8 cellular contexts compared by ENCODE assay signal in the genomic region with DNA sequence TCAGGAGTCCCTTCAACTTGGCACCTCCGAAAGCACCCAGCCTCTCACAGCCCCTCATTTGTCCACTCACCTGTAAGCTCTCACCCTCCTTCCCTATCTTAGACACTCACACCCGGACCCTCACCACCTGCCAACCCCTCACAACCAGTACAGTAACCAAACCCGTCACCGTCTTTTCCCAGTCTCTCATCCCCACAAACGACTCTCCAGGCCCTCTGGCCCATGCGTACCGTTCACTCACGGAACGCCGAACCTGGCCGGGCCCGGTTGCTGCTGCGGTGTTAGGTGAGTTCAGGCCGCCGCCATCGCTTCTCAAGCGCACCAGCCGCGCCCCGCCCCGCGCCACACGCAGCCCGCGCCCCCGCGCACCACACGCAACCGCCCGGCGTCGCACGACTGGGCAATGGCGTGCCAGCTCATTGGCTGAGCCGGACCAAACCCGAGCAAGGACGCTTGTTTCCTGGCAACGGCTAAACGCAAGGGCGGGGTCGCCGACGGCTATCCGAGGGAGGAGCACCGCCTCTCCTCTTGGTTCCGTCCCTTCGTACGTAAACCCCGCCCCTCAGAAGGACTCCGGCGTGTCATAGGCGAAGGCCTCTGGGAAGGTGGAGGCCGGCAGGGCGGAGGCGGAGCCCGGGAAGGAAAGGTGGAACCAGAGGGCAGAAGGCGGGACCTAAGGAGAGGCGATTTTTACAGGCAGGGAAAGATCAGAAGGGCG. TPM values are rescaled to one million over a fixed set of nuclear protein-coding genes. Genes with fewer than 3 reads are reported as not detected.
DNase-seq lines count a peak whose midpoint lies in the region; ATAC-seq, FAIRE-seq and TF ChIP-seq lines count a peak whose summit lies in the region.

Gene FHIP1B (minus strand): TSS at position 323 of the 718 bp plus-strand sequence. CDS start 10,120 bp downstream, outside the sequence.

- peak within 1 kb of the TSS; percentile 94 for H2AFZ ChIP-seq in OCI-LY3 (ENCODE audit: low read depth, low read length)
- peak within 1 kb of the TSS; percentile 99 for H2AFZ ChIP-seq in endothelial cell of umbilical vein (ENCODE audit: low read depth, low read length)

- peak within 1 kb of the TSS; percentile 95 for H3K4me3 Mint-ChIP-seq in Calu3 (ENCODE audit: low read depth, unreplicated experiment)

- dilution Hi-C loops in endothelial cell of umbilical vein (cut with MboI; ENCODE audit: extremely low pct_ligation_motif_present, low sequenced_read_pairs), result no loop called here

- CTCF ChIA-PET in Calu3 (lab: Charles Lee) (interaction anchor here (0.7 to 1.8 kb wide), 4 partner anchors 17 to 1186 kb away, joined by 3 to 8 read pairs (median 3); no protein-coding TSS in a partner anchor), endothelial cell of umbilical vein (lab: Charles Lee) (interaction anchor here (0.8 to 4.3 kb wide), 8 partner anchors 9 to 144 kb away, joined by 3 to 40 read pairs (median 4); partner anchors contain the start of gene CCKBR)

- H3K4me3 ChIP-seq in OCI-LY3 (ENCODE audit: low read length) (peak within 1 kb of the TSS; percentile 90), endothelial cell of umbilical vein (replicated peaks in 1 of 3; ENCODE audit: insufficient read depth in 1 of 3, low read depth in 1 of 3, low read length in 3 of 3) (peak within 1 kb of the TSS; percentile 69 to 90 (median 78))

- H3K27ac Mint-ChIP-seq in Calu3 (ENCODE audit: unreplicated experiment), result peak within 1 kb of the TSS; percentile 93

- H3K27me3 Mint-ChIP-seq in Calu3 (ENCODE audit: unreplicated experiment), result no peaks in the 10 kb centered on the region

- H3K36me3 Mint-ChIP-seq in Calu3 (ENCODE audit: insufficient read depth, unreplicated experiment), result peaks cover 23% of the 10 kb centered on the region

- ATAC-seq in GM21515 (IDR thresholded peaks at IDR 0.05; ENCODE audit: unreplicated experiment), result peak; percentile 96

- peak within 1 kb of the TSS; percentile 75 for H3K9ac ChIP-seq in OCI-LY3 (ENCODE audit: low read length)
- H3K9ac ChIP-seq in endothelial cell of umbilical vein (replicated peaks; ENCODE audit: extremely low read depth, insufficient read depth, low read length), result peak within 1 kb of the TSS; percentile 68

- no peaks in the 10 kb centered on the region for H3K9me3 Mint-ChIP-seq in Calu3 (ENCODE audit: low read depth, unreplicated experiment)

- no peak for TF ChIP-seq POLR2A in endothelial cell of umbilical vein (IDR thresholded peaks at IDR 0.05; ENCODE audit: low read depth, low read length)

- H3K4me2 ChIP-seq in OCI-LY3 (ENCODE audit: low read length) (peak within 1 kb of the TSS; percentile 89), endothelial cell of umbilical vein (ENCODE audit: insufficient read depth, low read length) (peak within 1 kb of the TSS; percentile 90)

- no peaks in the 10 kb centered on the region for H3K9me1 ChIP-seq in endothelial cell of umbilical vein (replicated peaks; ENCODE audit: control insufficient read depth, extremely low read depth, insufficient read depth, low read length)

- H3K4me1 ChIP-seq in OCI-LY3 (ENCODE audit: low read length) (peaks cover 6% of the 10 kb centered on the region), endothelial cell of umbilical vein (ENCODE audit: control insufficient read depth, extremely low read depth, insufficient read depth, low read length) (peaks cover 6% of the 10 kb centered on the region)

- peak; percentile 99 for FAIRE-seq in endothelial cell of umbilical vein (lab: Jason Lieb, UNC)

- peak; percentile 99 for DNase-seq in Calu3
- peak; percentile 92 for DNase-seq in HuH-7 (ENCODE audit: low spot score)
- DNase-seq in activated T-cell treated with anti-CD3 and anti-CD28 coated beads for 1 hour (ENCODE audit: low read depth), result peak; percentile 93
- DNase-seq in endothelial cell of umbilical vein (ENCODE audit: low read depth, low spot score), result peak; percentile 100
- peak; percentile 99 for DNase-seq in midbrain (lab: John Stamatoyannopoulos, UW)
- DNase-seq in stimulated activated CD8-positive, alpha-beta memory T cell treated with anti-CD3 and anti-CD28 coated beads, Interleukin-2, amount 100 ng/mL, for 48 hours (ENCODE audit: low read depth in 2 of 2), result peak; percentile 97 to 99

- H3K9me3 ChIP-seq in OCI-LY3 (ENCODE audit: insufficient read depth, low read length), result no peaks in the 10 kb centered on the region
- H3K9me3 ChIP-seq in endothelial cell of umbilical vein (replicated peaks; ENCODE audit: control insufficient read depth, insufficient read depth, low read length), result no peaks in the 10 kb centered on the region

- H3K27me3 ChIP-seq in OCI-LY3 (ENCODE audit: low read depth, low read length), result no peaks in the 10 kb centered on the region
- peaks cover 3 to 6% of the 10 kb centered on the region in 2 experiments for H3K27me3 ChIP-seq in endothelial cell of umbilical vein (ENCODE audit: control insufficient read depth in 2 of 2, insufficient read depth in 2 of 2, low read length in 2 of 2)

- H3K79me2 ChIP-seq in OCI-LY3 (ENCODE audit: low read length) (peaks cover 21% of the 10 kb centered on the region), endothelial cell of umbilical vein (ENCODE audit: control insufficient read depth, insufficient read depth, low read length) (peaks cover 28% of the 10 kb centered on the region)

- H3K4me1 Mint-ChIP-seq in Calu3 (ENCODE audit: low read depth, unreplicated experiment), result peaks cover 33% of the 10 kb centered on the region

- peak within 1 kb of the TSS; percentile 32 for H3K27ac ChIP-seq in OCI-LY3 (ENCODE audit: low read length)
- peak within 1 kb of the TSS; percentile 10 for H3K27ac ChIP-seq in endothelial cell of umbilical vein (ENCODE audit: insufficient read depth, low read depth, low read length)

- H3K36me3 ChIP-seq in OCI-LY3 (replicated peaks; ENCODE audit: low read depth, low read length), result no peaks in the 10 kb centered on the region
- H3K36me3 ChIP-seq in endothelial cell of umbilical vein (ENCODE audit: control insufficient read depth in 2 of 2, extremely low read depth in 1 of 2, insufficient read depth in 2 of 2, low read length in 2 of 2), result no peaks in the 10 kb centered on the region

- no peak for TF ChIP-seq CTCF in Calu3 (IDR thresholded peaks at IDR 0.05; ENCODE audit: unreplicated experiment)
- TF ChIP-seq CTCF in OCI-LY3 (IDR thresholded peaks at IDR 0.05; ENCODE audit: low read depth, low read length), result no peak
- TF ChIP-seq CTCF in endothelial cell of umbilical vein (IDR thresholded peaks at IDR 0.05; ENCODE audit: extremely low read depth in 1 of 2, insufficient read depth in 1 of 2, low read depth in 1 of 2, low read length in 2 of 2), result no peak

- intact Hi-C loops in Calu3 (cut with micrococcal nuclease; ENCODE audit: unreplicated experiment), result loop anchor here (2.0 kb wide), 1 partner anchor 86 kb away; the partner anchor contains the start of gene CAVIN3
- intact Hi-C loops in endothelial cell of umbilical vein (cut with micrococcal nuclease), result loop anchor here (1.0 to 10.0 kb wide), 7 partner anchors 15 to 1630 kb away; partner anchors contain the start of genes TRIM3, TRIM6 and TRIM68

- POLR2A ChIA-PET in endothelial cell of umbilical vein (lab: Charles Lee), result no interaction called here

- H4K20me1 ChIP-seq in OCI-LY3 (ENCODE audit: insufficient read depth, low read length) (0 out of 2 replicates have a peak, but pooled peaks cover 4% of the 10 kb centered on the region), endothelial cell of umbilical vein (replicated peaks; ENCODE audit: control insufficient read depth, extremely low read depth, insufficient read depth, low read length) (no peaks in the 10 kb centered on the region)

- no TSS peak for BruUV-seq in Calu3 (replicated peaks; lab: Mats Ljungman, UMichigan)
- BruUV-seq in endothelial cell of umbilical vein (replicated peaks; lab: Mats Ljungman, UMichigan), result no TSS peak

TF ChIP-seq in endothelial cell of umbilical vein, 7 proteins besides CTCF, POLR2A, EP300 and RAD21:
- TF ChIP-seq POLR2AphosphoS5 (IDR thresholded peaks at IDR 0.05; ENCODE audit: insufficient read depth, low read depth, low read length), result peak; percentile 49
- no peak for TF ChIP-seq GATA2 (IDR thresholded peaks at IDR 0.05; ENCODE audit: insufficient read depth, insufficient read length, low read depth, low read length)
- no peak for TF ChIP-seq JUN (IDR thresholded peaks at IDR 0.05; ENCODE audit: borderline replicate concordance, insufficient read depth, insufficient read length, low read depth)
- no peak for TF ChIP-seq FOS (IDR thresholded peaks at IDR 0.05; ENCODE audit: borderline replicate concordance, insufficient read depth, low read length)
TF ChIP-seq in endothelial cell of umbilical vein: peak in this region for 1.

RNA-seq across cellular contexts. Expression of gene FHIP1B, which starts in this region (rescaled TPM):
- 39.7 and 43.9 TPM in 2 replicates for total RNA-seq in Calu3 (2022)
- 21.3 and 23.0 TPM in 2 replicates for total RNA-seq in endothelial cell of umbilical vein
- 50.1 and 61.5 TPM in 2 replicates for polyA plus RNA-seq in endothelial cell of umbilical vein
- polyA plus RNA-seq in endothelial cell of umbilical vein (2011; cell fraction: cytosol; rRNA removed), result 12.7 and 24.0 TPM in 2 replicates
- 113 and 134 TPM in 2 replicates for polyA plus RNA-seq in endothelial cell of umbilical vein (2011; cell fraction: nucleus; rRNA removed)
- 14.1 and 15.6 TPM in 2 replicates for polyA plus RNA-seq in endothelial cell of umbilical vein (2012)
- polyA minus RNA-seq in endothelial cell of umbilical vein, result 38.5 and 41.9 TPM in 2 replicates
- 13.8 TPM for polyA minus RNA-seq in endothelial cell of umbilical vein (2011; cell fraction: cytosol; rRNA and poly(A)+ RNA removed)
- polyA minus RNA-seq in endothelial cell of umbilical vein (2011; cell fraction: nucleus; rRNA and poly(A)+ RNA removed), result 36.1 and 40.9 TPM in 2 replicates

Comparison
In these comparisons a context has a peak if more than half of its experiments do, and no peak if none do; other contexts are left out.
1. Peak in every context shown above with its lines: DNase-seq, ATAC-seq, H3K4me3 ChIP-seq and H3K27ac ChIP-seq.